Comparison of ENCODE assay signal across 13 cellular contexts in the genomic region with DNA sequence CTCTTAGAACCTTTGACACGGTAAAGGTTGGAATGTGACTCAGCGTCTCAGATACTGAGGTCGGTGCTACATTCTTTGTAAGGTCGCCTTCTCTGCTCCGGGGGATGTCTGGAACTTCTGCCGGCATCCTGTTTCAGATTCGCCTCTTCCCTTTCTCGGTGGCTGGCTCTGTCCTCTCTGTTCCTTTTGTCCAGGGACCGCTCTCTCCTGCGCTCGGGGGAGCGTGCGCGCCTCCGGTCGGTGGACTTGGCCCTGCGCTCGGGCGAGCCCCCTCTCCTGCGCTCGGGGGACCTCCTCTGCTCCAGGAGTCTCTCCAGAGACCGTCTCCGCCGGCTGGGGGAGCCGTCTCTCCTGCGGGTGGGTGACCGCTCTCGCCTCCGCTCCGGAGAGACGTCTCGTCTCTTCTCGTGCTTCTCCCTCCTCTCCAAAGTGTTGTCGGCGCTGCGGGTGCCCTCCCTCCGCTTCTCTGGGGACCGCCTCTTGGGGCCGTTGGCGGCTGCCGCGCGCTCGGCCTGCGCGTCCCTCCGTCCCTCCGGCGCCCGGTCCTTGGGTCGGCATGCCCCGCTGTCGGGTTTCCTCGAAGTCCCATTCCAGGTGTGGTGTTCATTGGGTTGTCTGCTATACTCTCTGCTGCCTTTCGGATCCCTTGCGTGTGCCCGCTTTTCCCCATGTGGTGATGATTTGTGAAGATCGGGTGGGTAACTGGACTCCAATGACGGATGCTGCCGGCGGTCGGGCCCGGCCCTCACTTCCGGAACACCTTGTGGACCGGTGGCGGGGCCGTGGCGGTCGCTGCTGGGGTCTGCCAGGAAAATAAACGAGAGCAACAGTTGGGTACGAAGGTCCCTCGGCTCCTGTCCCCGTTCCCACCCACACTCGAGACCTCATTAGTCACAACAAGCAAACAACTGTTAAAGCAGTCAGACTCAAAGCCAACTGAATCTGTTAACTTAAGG.
DNase-seq lines count a peak whose midpoint lies in the region; ATAC-seq and TF ChIP-seq lines count a peak whose summit lies in the region.
"Had no signal": no experiment of that assay in that cellular context is flagged by ENCODE, and none has a peak within 500 bp of the region (broad histone marks: within the 10 kb centered on the region; RNA-seq: fewer than 3 reads in every experiment).

No MANE protein-coding gene starts in this region.

- H3K9me2 ChIP-seq in PC-9 (ENCODE audit: insufficient read depth) = no peaks in the 10 kb centered on the region

- intact Hi-C loops in lower lobe of right lung (cut with DNase I) (no loop called here), PC-9 (cut with micrococcal nuclease; ENCODE audit: unreplicated experiment) (loop anchor here (10.0 kb wide), 1 partner anchor 822 kb away; no protein-coding TSS in a partner anchor)

- peak overlapping the region; percentile 78 for H3K27ac Mint-ChIP-seq in type B pancreatic cell

- TF ChIP-seq CTCF in lower lobe of right lung (IDR thresholded peaks at IDR 0.05) = no peak
- TF ChIP-seq CTCF in type B pancreatic cell (conservative IDR thresholded peaks at IDR 0.05) = no peak
- no peak for TF ChIP-seq CTCF in PC-9 (conservative IDR thresholded peaks at IDR 0.05)

- H3K27me3 ChIP-seq in HUES6 (ENCODE audit: control insufficient read depth, insufficient read depth, low read length) = no peaks in the 10 kb centered on the region
- H3K27me3 ChIP-seq in lower lobe of right lung (ENCODE audit: low read depth) = no peaks in the 10 kb centered on the region
- no peaks in the 10 kb centered on the region for H3K27me3 ChIP-seq in PC-9 (ENCODE audit: insufficient read depth, low read depth)
- H3K27me3 ChIP-seq: adrenal gland, Peyer's patch had no signal

- CTCF ChIA-PET in PC-9 (lab: Charles Lee) = no interaction called here

- BruUV-seq in PC-9 (replicated peaks; lab: Mats Ljungman, UMichigan) = no TSS peak

- H3K4me3 Mint-ChIP-seq in type B pancreatic cell = peak overlapping the region; percentile 80

- H3K36me3 Mint-ChIP-seq in type B pancreatic cell = peaks cover 35% of the 10 kb centered on the region

- H3K4me3 ChIP-seq in HUES6 (ENCODE audit: low read depth, low read length) (peak overlapping the region; percentile 56; the same call in 1 of the 2 replicates), lower lobe of right lung (peak overlapping the region; percentile 5), PC-9 (no peak overlapping the region)

- H3K79me2 ChIP-seq in PC-9 (ENCODE audit: low read depth) = no peaks in the 10 kb centered on the region

- POLR2A ChIA-PET in PC-9 (lab: Charles Lee; ENCODE audit: unreplicated experiment) = no interaction called here

- H3K9me3 ChIP-seq in HUES6 (ENCODE audit: control insufficient read depth, insufficient read depth, low read depth, low read length) (no peaks in the 10 kb centered on the region), lower lobe of right lung (no peaks in the 10 kb centered on the region), PC-9 (ENCODE audit: insufficient read depth, low read depth) (no peaks in the 10 kb centered on the region)
- H3K9me3 ChIP-seq: adrenal gland, Peyer's patch had no signal

- DNase-seq in fibroblast of gingiva (ENCODE audit: low read depth) = peak; percentile 32
- DNase-seq in lower lobe of right lung = no peak
- peak; percentile 69 for DNase-seq in type B pancreatic cell (ENCODE audit: extremely low spot score, unreplicated experiment)
- DNase-seq in activated CD4-positive, alpha-beta T cell treated with anti-CD3 and anti-CD28 coated beads, Interleukin-2, amount 50 U/mL, for 48 hours = no peak
- no peak for DNase-seq in PC-9
- DNase-seq: MM.1S; NCI-H345; Peyer's patch; stimulated activated CD4-positive, alpha-beta T cell treated with anti-CD3 and anti-CD28 coated beads, Interleukin-2, amount 100 ng/mL, for 24 hours; stimulated activated naive CD8-positive, alpha-beta T cell treated with anti-CD3 and anti-CD28 coated beads, Interleukin-15, Interleukin-2, amounts not matched to agents 100 U/mL and 50 U/mL, for 24 hours had no signal

- no peaks in the 10 kb centered on the region for H3K9me3 Mint-ChIP-seq in type B pancreatic cell

- peak in 1 of 2 donors; percentile 18 for ATAC-seq in lower lobe of right lung
- ATAC-seq in HG02884 (IDR thresholded peaks at IDR 0.05; ENCODE audit: unreplicated experiment) = no peak
- ATAC-seq: stimulated activated naive CD8-positive, alpha-beta T cell treated with anti-CD3 and anti-CD28 coated beads, Interleukin-15, Interleukin-2, amounts not matched to agents 100 U/mL and 50 U/mL, for 24 hours had no signal

- no peaks in the 10 kb centered on the region for H4K20me1 ChIP-seq in PC-9 (ENCODE audit: insufficient read depth)

- H3K4me1 ChIP-seq in HUES6 (ENCODE audit: control insufficient read depth, insufficient read depth, low read length) (peaks cover 4% of the 10 kb centered on the region; the same call in 1 of the 2 replicates), lower lobe of right lung (no peaks in the 10 kb centered on the region), PC-9 (replicated peaks; ENCODE audit: insufficient read depth) (no peaks in the 10 kb centered on the region)
- H3K4me1 ChIP-seq: adrenal gland had no signal

- no peak overlapping the region for H3K9ac ChIP-seq in HUES6 (ENCODE audit: low read length)

- peaks cover 5% of the 10 kb centered on the region for H3K27me3 Mint-ChIP-seq in type B pancreatic cell

- no peaks in the 10 kb centered on the region for H3F3A ChIP-seq in PC-9 (ENCODE audit: insufficient read depth, low read depth)

- H3K4me1 Mint-ChIP-seq in type B pancreatic cell (ENCODE audit: unreplicated experiment) = peaks cover 18% of the 10 kb centered on the region

- H3K27ac ChIP-seq in HUES6 (ENCODE audit: low read depth, low read length) (peak overlapping the region; percentile 45; the same call in 1 of the 2 replicates), lower lobe of right lung (no peak overlapping the region), PC-9 (no peak overlapping the region)
- H3K27ac ChIP-seq: adrenal gland, Peyer's patch had no signal

- H3K36me3 ChIP-seq in HUES6 (ENCODE audit: control insufficient read depth, insufficient read depth, low read length) (peaks cover 34% of the 10 kb centered on the region), lower lobe of right lung (peaks cover 14% of the 10 kb centered on the region), PC-9 (ENCODE audit: low read depth) (no peaks in the 10 kb centered on the region)
- H3K36me3 ChIP-seq: adrenal gland had no signal

- no peak overlapping the region for H3K4me2 ChIP-seq in PC-9

- no peak overlapping the region for H2AFZ ChIP-seq in PC-9

Comparison
In these comparisons a context has a peak if more than half of its experiments do, and no peak if none do; other contexts are left out.
1. DNase-seq: peak in fibroblast of gingiva (single experiment) and type B pancreatic cell (single experiment); none in lower lobe of right lung (single experiment), activated CD4-positive, alpha-beta T cell treated with anti-CD3 and anti-CD28 coated beads, Interleukin-2, amount 50 U/mL, for 48 hours (0 of 2) and PC-9 (0 of 2).